In genomic region chr12:76560083-76560491, GRCh38 we compare ENCODE assay signal across 8 cellular contexts. TPM values are rescaled to one million over a fixed set of nuclear protein-coding genes. Genes with fewer than 3 reads are reported as not detected.
DNase-seq lines count a peak whose midpoint lies in the region; ATAC-seq and TF ChIP-seq lines count a peak whose summit lies in the region.

No MANE protein-coding gene starts in this region.

- no peaks in the 10 kb centered on the region for H3K36me3 Mint-ChIP-seq in H9 (ENCODE audit: insufficient read depth in 1 of 3, low read depth in 3 of 3)

- H3K27ac Mint-ChIP-seq in H9, result peak overlapping the region; percentile 96 to 97 (median 97); a peak in 6 of 7 replicates

- TF ChIP-seq POLR2A in erythroblast (IDR thresholded peaks at IDR 0.05; ENCODE audit: low read length), result peak; percentile 37

- H3K27me3 Mint-ChIP-seq in H9 (ENCODE audit: low read depth), result no peaks in the 10 kb centered on the region

- ATAC-seq in GM18498 (IDR thresholded peaks at IDR 0.05; ENCODE audit: unreplicated experiment), result peak; percentile 49

- H3K23me2 ChIP-seq in H9 (ENCODE audit: insufficient read length, low read depth, low read length, poor library complexity, severe bottlenecking), result peaks cover 4% of the 10 kb centered on the region

- no peaks in the 10 kb centered on the region for H3K9me3 Mint-ChIP-seq in H9

- no CpG with 5 or more reads among the region's 8 CpGs for WGBS in H9 (ENCODE audit: extremely low coverage, insufficient read length, low lambda C conversion rate)

- H3K23ac ChIP-seq in H9 (ENCODE audit: insufficient read length, low read depth, low read length), result no peak overlapping the region

- H2BK12ac ChIP-seq in H9 (ENCODE audit: insufficient read length, low read depth, low read length), result no peak overlapping the region

- peak overlapping the region; percentile 92 to 96 for H3K4me3 Mint-ChIP-seq in H9

- H3K18ac ChIP-seq in H9 (ENCODE audit: insufficient read length, low read depth, low read length), result peak overlapping the region; percentile 2

- H4K5ac ChIP-seq in H9 (ENCODE audit: insufficient read length, low read depth, low read length), result no peak overlapping the region

- H3T11ph ChIP-seq in H9 (ENCODE audit: low read length), result no peak overlapping the region

- H3K56ac ChIP-seq in H9 (ENCODE audit: insufficient read length, low read depth, low read length), result no peak overlapping the region

- no peak overlapping the region for H2AK5ac ChIP-seq in H9 (ENCODE audit: insufficient read length, low read length)

- H3K79me2 ChIP-seq in H9 (ENCODE audit: insufficient read depth, low read length) (peaks cover 4% of the 10 kb centered on the region; the same call in 1 of the 2 replicates), OCI-LY3 (ENCODE audit: low read length) (peaks cover 37% of the 10 kb centered on the region)

- no peak overlapping the region for H2AFZ ChIP-seq in H9 (ENCODE audit: low read length)
- peak overlapping the region; percentile 99 for H2AFZ ChIP-seq in OCI-LY3 (ENCODE audit: low read depth, low read length)

- peaks cover 21 to 22% of the 10 kb centered on the region in 2 experiments for H3K4me1 Mint-ChIP-seq in H9

- H3K4ac ChIP-seq in H9 (ENCODE audit: low read depth, low read length), result no peak overlapping the region

- no peaks in the 10 kb centered on the region for H3K9me3 ChIP-seq in H9 (ENCODE audit: control insufficient read depth, low read depth, low read length)
- no peaks in the 10 kb centered on the region for H3K9me3 ChIP-seq in OCI-LY3 (ENCODE audit: insufficient read depth, low read length)

- H3K9ac ChIP-seq in H9 (ENCODE audit: extremely low read depth, insufficient read length, low read length) (peak overlapping the region; percentile 36), OCI-LY3 (ENCODE audit: low read length) (peak overlapping the region; percentile 92), rectal smooth muscle tissue (ENCODE audit: low read length) (peak overlapping the region; percentile 93)

- no peak overlapping the region for H4K91ac ChIP-seq in H9 (ENCODE audit: insufficient read length, low read depth, low read length)

- no peak overlapping the region for H2BK5ac ChIP-seq in H9 (ENCODE audit: insufficient read length, low read length)

- peak overlapping the region; percentile 53 for H3K4me2 ChIP-seq in H9 (ENCODE audit: insufficient read depth, insufficient read length, low read length)
- H3K4me2 ChIP-seq in OCI-LY3 (ENCODE audit: low read length), result peak overlapping the region; percentile 82

- H3K79me1 ChIP-seq in H9 (ENCODE audit: insufficient read depth, low read depth, low read length, poor library complexity, severe bottlenecking), result no peaks in the 10 kb centered on the region

- H3K27me3 ChIP-seq in H9 (ENCODE audit: insufficient read depth, low read length), result no peaks in the 10 kb centered on the region
- H3K27me3 ChIP-seq in OCI-LY3 (ENCODE audit: low read depth, low read length), result no peaks in the 10 kb centered on the region
- no peaks in the 10 kb centered on the region for H3K27me3 ChIP-seq in rectal smooth muscle tissue (ENCODE audit: control insufficient read depth, insufficient read depth, low read length)

- H3K4me3 ChIP-seq in OCI-LY3 (ENCODE audit: low read length) (peak overlapping the region; percentile 92), rectal smooth muscle tissue (ENCODE audit: low read length) (peak overlapping the region; percentile 97)

- H3K4me1 ChIP-seq in H9 (ENCODE audit: insufficient read depth, low read length), result no peaks in the 10 kb centered on the region; the same call in 1 of the 2 replicates
- peaks cover 20% of the 10 kb centered on the region for H3K4me1 ChIP-seq in OCI-LY3 (ENCODE audit: low read length)
- H3K4me1 ChIP-seq in rectal smooth muscle tissue (ENCODE audit: control insufficient read depth, insufficient read depth, low read length), result no peaks in the 10 kb centered on the region

- H2BK20ac ChIP-seq in H9 (ENCODE audit: low read depth, low read length, poor library complexity, severe bottlenecking), result no peak overlapping the region

- no peak for TF ChIP-seq CTCF in H9 (conservative IDR thresholded peaks at IDR 0.05)
- TF ChIP-seq CTCF in OCI-LY3 (IDR thresholded peaks at IDR 0.05; ENCODE audit: low read depth, low read length), result no peak

- no peaks in the 10 kb centered on the region for H4K20me1 ChIP-seq in H9 (ENCODE audit: control insufficient read depth, insufficient read depth, insufficient read length)
- H4K20me1 ChIP-seq in OCI-LY3 (ENCODE audit: insufficient read depth, low read length), result no peaks in the 10 kb centered on the region

- peak overlapping the region; percentile 3; the same call in 1 of the 2 replicates for H3K14ac ChIP-seq in H9 (ENCODE audit: insufficient read depth, low read length)

- no peak overlapping the region for H2BK15ac ChIP-seq in H9 (ENCODE audit: low read depth, low read length)

- no peak overlapping the region for H2BK120ac ChIP-seq in H9 (ENCODE audit: low read depth, low read length, poor library complexity, severe bottlenecking)

- H3K36me3 ChIP-seq in OCI-LY3 (replicated peaks; ENCODE audit: low read depth, low read length) (no peaks in the 10 kb centered on the region), rectal smooth muscle tissue (ENCODE audit: control insufficient read depth, insufficient read depth, low read length) (no peaks in the 10 kb centered on the region)

- no peak for DNase-seq in H9
- DNase-seq in erythroblast (lab: John Stamatoyannopoulos, UW), result no peak
- DNase-seq in hepatic stellate cell (ENCODE audit: low spot score), result no peak
- DNase-seq in activated effector memory CD4-positive, alpha-beta T cell treated with anti-CD3 and anti-CD28 coated beads, Interleukin-2, amount 50 U/mL, for 16 hours, result no peak
- no peak for DNase-seq in DMS153 treated with DMSO at 0.1 percent for 48 hours (lab: John Stamatoyannopoulos, UW; ENCODE audit: unreplicated experiment)

- no peak overlapping the region for H4K8ac ChIP-seq in H9 (replicated peaks; ENCODE audit: insufficient read length, low read depth, low read length)

- H3K27ac ChIP-seq in H9 (ENCODE audit: insufficient read length, low read depth, low read length), result peak overlapping the region; percentile 43
- H3K27ac ChIP-seq in OCI-LY3 (ENCODE audit: low read length), result peak overlapping the region; percentile 47
- H3K27ac ChIP-seq in rectal smooth muscle tissue (ENCODE audit: low read depth, low read length), result peak overlapping the region; percentile 93

RNA-seq across cellular contexts. Expression of gene OSBPL8, which starts 0.5 kb away (rescaled TPM):
- total RNA-seq in H9 (2021), result 60.6 and 61.2 TPM in 2 replicates

Comparison
In these comparisons a context has a peak if more than half of its experiments do, and no peak if none do; other contexts are left out.
1. H3K27ac ChIP-seq: peak in every context shown above with its lines; median percentile 93 in rectal smooth muscle tissue; 47 in OCI-LY3; 43 in H9.
2. H3K9ac ChIP-seq: peak in every context shown above with its lines; median percentile 93 in rectal smooth muscle tissue; 92 in OCI-LY3; 36 in H9.